In genomic region chr2:156818944-156819343, GRCh38 we compare ENCODE assay signal across 23 cellular contexts.
DNase-seq lines count a peak whose midpoint lies in the region; ATAC-seq and TF ChIP-seq lines count a peak whose summit lies in the region.
"Had no signal": no experiment of that assay in that cellular context is flagged by ENCODE, and none has a peak within 500 bp of the region (broad histone marks: within the 10 kb centered on the region; RNA-seq: fewer than 3 reads in every experiment).

No MANE protein-coding gene starts in this region.

- 57% methylated on average over 3 of the region's 3 CpGs for WGBS in smooth muscle cell (ENCODE audit: low lambda C conversion rate)

- no peak overlapping the region for H3K27ac Mint-ChIP-seq in activated naive CD4-positive, alpha-beta T cell treated with anti-CD3 and anti-CD28 coated beads, Interleukin-2, amount 10 ng/mL, durations not matched to agents 7 days and 5 days
- H3K27ac Mint-ChIP-seq: activated CD4-positive, alpha-beta T cell treated with anti-CD3 and anti-CD28 coated beads for 36 hours; activated CD8-positive, alpha-beta memory T cell treated with anti-CD3 and anti-CD28 coated beads, Interleukin-2, amount 10 ng/mL, durations not matched to agents 7 days and 5 days; stimulated activated naive CD8-positive, alpha-beta T cell treated with anti-CD3 and anti-CD28 coated beads, Interleukin-15, amount 100 ng/mL, for 72 hours had no signal

- H3K4me3 ChIP-seq in smooth muscle cell: no peak overlapping the region
- H3K4me3 ChIP-seq: BLaER1, dorsolateral prefrontal cortex, right lobe of liver had no signal

- no peaks in the 10 kb centered on the region for H3K79me2 ChIP-seq in smooth muscle cell (ENCODE audit: low read depth)

- peak overlapping the region; percentile 20; the same call in 1 of the 2 replicates for H3K27ac ChIP-seq in VCaP
- H3K27ac ChIP-seq in smooth muscle cell (ENCODE audit: low read depth): no peak overlapping the region
- H3K27ac ChIP-seq: 22Rv1, BLaER1, dorsolateral prefrontal cortex, right lobe of liver had no signal

- no peak overlapping the region for H3K4me3 Mint-ChIP-seq in activated naive CD4-positive, alpha-beta T cell treated with anti-CD3 and anti-CD28 coated beads, Interleukin-2, amount 10 ng/mL, durations not matched to agents 7 days and 5 days
- H3K4me3 Mint-ChIP-seq: activated CD4-positive, alpha-beta T cell treated with anti-CD3 and anti-CD28 coated beads for 36 hours; activated CD8-positive, alpha-beta memory T cell treated with anti-CD3 and anti-CD28 coated beads, Interleukin-2, amount 10 ng/mL, durations not matched to agents 7 days and 5 days had no signal

- no peaks in the 10 kb centered on the region for H3K4me1 ChIP-seq in smooth muscle cell (ENCODE audit: low read depth)
- H3K4me1 ChIP-seq: BLaER1, right lobe of liver had no signal

- no peaks in the 10 kb centered on the region for H3K36me3 Mint-ChIP-seq in activated naive CD4-positive, alpha-beta T cell treated with anti-CD3 and anti-CD28 coated beads, Interleukin-2, amount 10 ng/mL, durations not matched to agents 7 days and 5 days
- H3K36me3 Mint-ChIP-seq: activated CD8-positive, alpha-beta memory T cell treated with anti-CD3 and anti-CD28 coated beads, Interleukin-2, amount 10 ng/mL, durations not matched to agents 7 days and 5 days had no signal

- H2AFZ ChIP-seq in smooth muscle cell (ENCODE audit: low read depth): peak overlapping the region; percentile 47

- H3F3A ChIP-seq in smooth muscle cell (ENCODE audit: low read depth): no peaks in the 10 kb centered on the region

- TF ChIP-seq CTCF in VCaP (conservative IDR thresholded peaks at IDR 0.05): no peak
- no peak for TF ChIP-seq CTCF in smooth muscle cell (IDR thresholded peaks at IDR 0.05; ENCODE audit: borderline replicate concordance, insufficient read depth, poor library complexity, severe bottlenecking)

- ATAC-seq in left ventricle myocardium superior (peak; percentile 74), HG03139 (IDR thresholded peaks at IDR 0.05; ENCODE audit: unreplicated experiment) (no peak)
- ATAC-seq: activated CD4-positive, alpha-beta T cell treated with anti-CD3 and anti-CD28 coated beads for 36 hours; activated CD8-positive, alpha-beta memory T cell treated with anti-CD3 and anti-CD28 coated beads, Interleukin-2, amount 10 ng/mL, durations not matched to agents 7 days and 5 days; left lobe of liver; Panc1; right lobe of liver had no signal

- no peaks in the 10 kb centered on the region for H3K4me1 Mint-ChIP-seq in activated naive CD4-positive, alpha-beta T cell treated with anti-CD3 and anti-CD28 coated beads, Interleukin-2, amount 10 ng/mL, durations not matched to agents 7 days and 5 days
- H3K4me1 Mint-ChIP-seq: activated CD8-positive, alpha-beta memory T cell treated with anti-CD3 and anti-CD28 coated beads, Interleukin-2, amount 10 ng/mL, durations not matched to agents 7 days and 5 days had no signal

- no peaks in the 10 kb centered on the region for H3K9me3 ChIP-seq in smooth muscle cell (replicated peaks; ENCODE audit: low read depth)
- H3K9me3 ChIP-seq: BLaER1, right lobe of liver, SK-N-SH had no signal

- H3K36me3 ChIP-seq in smooth muscle cell (ENCODE audit: low read depth): no peaks in the 10 kb centered on the region
- H3K36me3 ChIP-seq: BLaER1, right lobe of liver had no signal

- no peaks in the 10 kb centered on the region for H3K27me3 Mint-ChIP-seq in activated naive CD4-positive, alpha-beta T cell treated with anti-CD3 and anti-CD28 coated beads, Interleukin-2, amount 10 ng/mL, durations not matched to agents 7 days and 5 days
- H3K27me3 Mint-ChIP-seq: activated CD4-positive, alpha-beta T cell treated with anti-CD3 and anti-CD28 coated beads for 36 hours; stimulated activated naive CD8-positive, alpha-beta T cell treated with anti-CD3 and anti-CD28 coated beads, Interleukin-15, amount 100 ng/mL, for 72 hours had no signal

- no peaks in the 10 kb centered on the region for H3K9me3 Mint-ChIP-seq in activated naive CD4-positive, alpha-beta T cell treated with anti-CD3 and anti-CD28 coated beads, Interleukin-2, amount 10 ng/mL, durations not matched to agents 7 days and 5 days
- H3K9me3 Mint-ChIP-seq: stimulated activated naive CD8-positive, alpha-beta T cell treated with anti-CD3 and anti-CD28 coated beads, Interleukin-15, amount 100 ng/mL, for 72 hours had no signal

- intact Hi-C loops in left ventricle myocardium superior (cut with micrococcal nuclease): no loop called here

- H4K20me1 ChIP-seq in smooth muscle cell (ENCODE audit: low read depth): no peaks in the 10 kb centered on the region
- H4K20me1 ChIP-seq: BLaER1 had no signal

- no peaks in the 10 kb centered on the region for H3K27me3 ChIP-seq in smooth muscle cell (ENCODE audit: low read depth)
- H3K27me3 ChIP-seq: BLaER1, dorsolateral prefrontal cortex, right lobe of liver had no signal

- DNase-seq in DMS53 (lab: John Stamatoyannopoulos, UW): peak; percentile 14
- DNase-seq in DMS53 treated with DMSO at 0.1 percent for 48 hours (lab: John Stamatoyannopoulos, UW; ENCODE audit: unreplicated experiment): no peak
- DNase-seq in left ventricle myocardium superior: no peak
- DNase-seq in smooth muscle cell (lab: John Stamatoyannopoulos, UW; ENCODE audit: unreplicated experiment): no peak
- DNase-seq in activated naive CD4-positive, alpha-beta T cell treated with anti-CD3 and anti-CD28 coated beads, Interleukin-2, amount 10 ng/mL, durations not matched to agents 7 days and 5 days: no peak
- DNase-seq in Ammon's horn (ENCODE audit: low spot score): no peak
- DNase-seq: activated CD8-positive, alpha-beta memory T cell treated with anti-CD3 and anti-CD28 coated beads, Interleukin-2, amount 10 ng/mL, durations not matched to agents 7 days and 5 days; activated effector memory CD4-positive, alpha-beta T cell treated with Interleukin-2 at 50 U/mL for 16 hours; dorsolateral prefrontal cortex; MM.1S; NCI-H146; occipital lobe; right lobe of liver; SK-N-SH; stimulated activated naive CD8-positive, alpha-beta T cell treated with anti-CD3 and anti-CD28 coated beads, Interleukin-15, amount 100 ng/mL, for 72 hours; trophoblast cell had no signal

- CTCF ChIA-PET in activated naive CD4-positive, alpha-beta T cell treated with anti-CD3 and anti-CD28 coated beads, Interleukin-2, amount 10 ng/mL, durations not matched to agents 7 days and 5 days (lab: Charles Lee): no interaction called here

- no peak overlapping the region for H3K9ac ChIP-seq in smooth muscle cell (ENCODE audit: low read depth)
- H3K9ac ChIP-seq: BLaER1, SK-N-SH had no signal

- no peak overlapping the region for H3K4me2 ChIP-seq in smooth muscle cell
- H3K4me2 ChIP-seq: BLaER1, SK-N-SH had no signal
